Comparison of ENCODE assay signal across 13 cellular contexts in the genomic region with DNA sequence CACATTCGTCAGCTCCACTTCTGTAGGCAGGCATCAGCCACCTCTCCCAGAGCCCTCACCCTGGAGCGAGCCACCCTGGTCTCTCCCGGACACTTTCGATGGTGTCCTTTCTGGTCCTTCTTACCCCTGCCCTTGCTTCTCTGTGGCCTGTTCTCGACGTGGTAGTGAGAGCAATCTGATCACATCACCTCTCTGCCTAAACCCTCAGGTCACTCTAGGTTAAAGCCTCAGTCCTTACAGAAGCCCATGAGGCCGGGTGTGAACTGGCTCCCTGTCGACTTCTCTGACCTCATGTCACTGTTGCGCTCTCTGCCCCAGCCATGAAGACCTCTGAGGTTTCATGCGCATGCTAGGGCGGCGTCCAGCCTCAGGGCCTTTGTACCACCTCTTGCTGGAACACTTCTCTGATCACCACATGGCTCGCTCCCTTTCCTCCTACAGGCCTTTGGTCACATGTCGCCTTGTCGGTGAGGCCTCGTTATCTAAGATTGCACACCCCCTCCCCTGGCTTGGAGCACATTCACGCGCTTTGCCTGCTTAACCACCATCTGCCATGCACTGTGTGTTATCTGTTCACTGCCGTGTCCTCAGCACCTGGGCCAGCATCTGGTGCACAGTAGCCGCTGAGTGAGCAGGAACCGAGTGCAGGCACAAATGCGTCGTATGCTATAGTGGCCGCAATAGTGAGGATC.
"Had no signal": no experiment of that assay in that cellular context is flagged by ENCODE, and none has a peak within 500 bp of the region (broad histone marks: within the 10 kb centered on the region; RNA-seq: fewer than 3 reads in every experiment).

No MANE protein-coding gene starts in this region.

- H3K4me3 ChIP-seq: colonic mucosa, heart left ventricle, testis had no signal

- H3K27me3 Mint-ChIP-seq: stimulated activated naive CD8-positive, alpha-beta T cell treated with anti-CD3 and anti-CD28 coated beads, Interleukin-15, Interleukin-2, amounts not matched to agents 100 ng/mL and 50 ng/mL, for 24 hours had no signal

- H3K4me1 ChIP-seq: colonic mucosa, foreskin keratinocyte, heart left ventricle, testis had no signal

- H3K27me3 ChIP-seq: colonic mucosa, foreskin keratinocyte, heart left ventricle, testis had no signal

- H3K27ac Mint-ChIP-seq: activated T-helper 1 cell treated with anti-CD3 and anti-CD28 coated beads, Interleukin-12 subunit alpha, Interleukin-12 subunit beta, Interleukin-2, Interleukin-4 antibody, amounts not matched to agents 30 ng/mL and 10 ng/mL and 1 ng/mL, durations not matched to agents 14 hours and 24 hours and 36 hours; nephron; stimulated activated naive CD8-positive, alpha-beta T cell treated with anti-CD3 and anti-CD28 coated beads, Interleukin-15, Interleukin-2, amounts not matched to agents 100 ng/mL and 50 ng/mL, for 24 hours; T-helper 2 cell treated with Interferon-gamma antibody and Interleukin-4, amounts not matched to agents 5 μg/mL and 100 μg/mL, for 36 hours; WTC11 had no signal

- H3K4me1 Mint-ChIP-seq: nephron, WTC11 had no signal

- H3K27ac ChIP-seq: colonic mucosa, foreskin keratinocyte, heart left ventricle, testis had no signal

- H3K36me3 ChIP-seq: colonic mucosa had no signal

- DNase-seq: activated CD4-positive, alpha-beta T cell treated with anti-CD3 and anti-CD28 coated beads for 48 hours; activated naive CD4-positive, alpha-beta T cell treated with Interleukin-2 at 50 U/mL for 16 hours; caudate nucleus; colonic mucosa; foreskin keratinocyte; heart left ventricle; stimulated activated CD4-positive, alpha-beta T cell treated with anti-CD3 and anti-CD28 coated beads, Interleukin-2, amount 100 ng/mL, for 48 hours; testis had no signal

- H3K4me3 Mint-ChIP-seq: activated T-helper 1 cell treated with anti-CD3 and anti-CD28 coated beads, Interleukin-12 subunit alpha, Interleukin-12 subunit beta, Interleukin-2, Interleukin-4 antibody, amounts not matched to agents 30 ng/mL and 10 ng/mL and 1 ng/mL, durations not matched to agents 14 hours and 24 hours and 36 hours; nephron; stimulated activated naive CD8-positive, alpha-beta T cell treated with anti-CD3 and anti-CD28 coated beads, Interleukin-15, Interleukin-2, amounts not matched to agents 100 ng/mL and 50 ng/mL, for 24 hours; T-helper 2 cell treated with Interferon-gamma antibody and Interleukin-4, amounts not matched to agents 5 μg/mL and 100 μg/mL, for 36 hours; WTC11 had no signal

- H3K9me3 ChIP-seq: colonic mucosa, testis had no signal
